ENCODE assay signal across 1 cellular context in genomic region chr6:111873178-111874029, GRCh38.
TF ChIP-seq lines count a peak whose summit lies in the region.

TSS of gene FYN (minus strand) at chr6:111873452. CDS start at chr6:111720051, 153,401 bp downstream.

TF ChIP-seq in K562, 482 proteins besides CTCF, POLR2A, EP300 and RAD21 (continued from another document and continues in another):
- TF ChIP-seq ZNF395 (CRISPR knock-in tag; IDR thresholded peaks at IDR 0.05) (no peak), ZFP91 (CRISPR knock-in tag; IDR thresholded peaks at IDR 0.05) (no peak), GMEB1 (CRISPR knock-in tag; IDR thresholded peaks at IDR 0.05) (peak; percentile 38; the same call in 1 of the 2 replicates), MXI1 (IDR thresholded peaks at IDR 0.05; ENCODE audit: low read depth, low read length) (no peak), STAT5B (CRISPR knock-in tag; IDR thresholded peaks at IDR 0.05) (no peak), MCM7 (IDR thresholded peaks at IDR 0.05) (no peak), STAG1 (CRISPR knock-in tag; IDR thresholded peaks at IDR 0.05; ENCODE audit: borderline replicate concordance) (no peak), NR0B1 (IDR thresholded peaks at IDR 0.05; ENCODE audit: partially characterized antibody) (no peak), ZBTB5 (IDR thresholded peaks at IDR 0.05) (no peak), BRF1 (IDR thresholded peaks at IDR 0.05; ENCODE audit: borderline replicate concordance, extremely low read depth, insufficient read length) (no peak), SREBF1 (IDR thresholded peaks at IDR 0.05; ENCODE audit: borderline replicate concordance, low read depth, low read length) (no peak), HNRNPH1 (optimal IDR thresholded peaks at IDR 0.05; ENCODE audit: low read depth, low read length) (no peak), COPS2 (conservative IDR thresholded peaks at IDR 0.05) (no peak), HSF4 (CRISPR knock-in tag; IDR thresholded peaks at IDR 0.05; ENCODE audit: borderline replicate concordance) (no peak), POLR2H (tag; IDR thresholded peaks at IDR 0.05; ENCODE audit: low read depth) (no peak), BDP1 (IDR thresholded peaks at IDR 0.05; ENCODE audit: insufficient read depth, insufficient read length) (no peak), ZNF740 (CRISPR knock-in tag; IDR thresholded peaks at IDR 0.05) (0 out of 2 replicates have a peak, but pooled peaks have one; percentile 44), ZNF740 (tag; IDR thresholded peaks at IDR 0.05) (no peak), ZNF75A (CRISPR knock-in tag; IDR thresholded peaks at IDR 0.05) (no peak), ELK1 (CRISPR knock-in tag; IDR thresholded peaks at IDR 0.05) (no peak), ZNF347 (CRISPR knock-in tag; IDR thresholded peaks at IDR 0.05; ENCODE audit: low read depth) (no peak), SMARCC2 (IDR thresholded peaks at IDR 0.05; ENCODE audit: low read depth) (no peak), TARDBP (IDR thresholded peaks at IDR 0.05) (no peak), SP2 (IDR thresholded peaks at IDR 0.05; ENCODE audit: extremely low read depth, low read depth, low read length, poor library complexity, severe bottlenecking) (peak; percentile 90), PYGO2 (tag; IDR thresholded peaks at IDR 0.05) (no peak), ZBTB11 (CRISPR knock-in tag; IDR thresholded peaks at IDR 0.05) (no peak), ZNF444 (CRISPR knock-in tag; IDR thresholded peaks at IDR 0.05) (no peak), RFX5 (IDR thresholded peaks at IDR 0.05; ENCODE audit: low read depth, low read length) (no peak), SAP30 (IDR thresholded peaks at IDR 0.05; ENCODE audit: borderline replicate concordance, insufficient read depth, low read depth, low read length, poor library complexity, severe bottlenecking) (no peak), ZNF583 (CRISPR knock-in tag; IDR thresholded peaks at IDR 0.05) (no peak), RBM22 (IDR thresholded peaks at IDR 0.05; ENCODE audit: low read depth, low read length, poor library complexity, severe bottlenecking) (no peak), CBX8 (IDR thresholded peaks at IDR 0.05; ENCODE audit: borderline replicate concordance, extremely low read depth, low read depth, low read length, poor library complexity, severe bottlenecking) (no peak), ZFPM2 (CRISPR knock-in tag; IDR thresholded peaks at IDR 0.05) (no peak), MEIS2 (IDR thresholded peaks at IDR 0.05; ENCODE audit: partially characterized antibody) (no peak), PBX2 (CRISPR knock-in tag; IDR thresholded peaks at IDR 0.05; ENCODE audit: low read depth) (peak; percentile 97), PBX2 (tag; conservative IDR thresholded peaks at IDR 0.05; ENCODE audit: low read depth) (peak; percentile 98), ZBTB43 (CRISPR knock-in tag; IDR thresholded peaks at IDR 0.05) (no peak), PRPF4 (IDR thresholded peaks at IDR 0.05; ENCODE audit: insufficient read depth, low read depth, low read length, poor library complexity, severe bottlenecking) (no peak), ZNF239 (CRISPR knock-in tag; IDR thresholded peaks at IDR 0.05) (no peak), ZBTB2 (IDR thresholded peaks at IDR 0.05) (no peak), ARNT (IDR thresholded peaks at IDR 0.05) (no peak), HEY1 (CRISPR knock-in tag; IDR thresholded peaks at IDR 0.05; ENCODE audit: borderline replicate concordance) (no peak)
